ENCODE assay signal across 1 cellular context in the genomic region with DNA sequence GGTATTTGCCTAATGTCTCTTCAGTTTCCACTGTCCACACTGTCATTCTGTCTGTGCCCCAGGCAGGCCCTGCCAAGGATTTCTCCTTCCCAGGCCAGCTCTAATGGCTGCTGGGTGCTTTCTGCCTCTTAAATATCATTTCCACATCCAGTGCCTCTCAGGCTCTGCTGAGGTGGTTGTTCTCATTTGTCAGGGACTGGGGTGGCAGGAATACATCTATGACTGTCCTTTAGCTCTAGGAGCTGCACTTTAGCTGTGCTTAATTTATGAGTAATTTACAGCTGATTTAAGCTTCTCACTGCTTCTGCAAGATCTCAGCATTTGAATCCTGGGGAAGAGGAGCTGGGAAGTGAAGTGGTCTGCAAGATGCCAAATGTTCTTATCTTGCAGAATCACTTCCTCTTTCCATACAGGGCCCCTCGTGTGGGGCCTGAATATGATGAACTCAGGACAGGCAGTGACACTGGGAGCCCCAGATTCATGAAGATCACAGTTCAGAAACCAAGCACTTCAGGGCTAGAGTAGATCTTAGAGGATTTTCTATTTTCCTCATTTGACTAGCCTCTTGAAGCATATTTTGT.
TF ChIP-seq lines count a peak whose summit lies in the region.

No MANE protein-coding gene starts in this region.

TF ChIP-seq in GM12878, 131 proteins besides CTCF, POLR2A, EP300 and RAD21 (continued from another document):
- no peak for TF ChIP-seq GATAD2B (conservative IDR thresholded peaks at IDR 0.05; ENCODE audit: low read depth)
- peak; percentile 83 for TF ChIP-seq SPI1 (IDR thresholded peaks at IDR 0.05; ENCODE audit: borderline replicate concordance, insufficient read depth, low read depth, low read length)
TF ChIP-seq in GM12878: peak in this region for 1.
